15 cellular contexts compared by ENCODE assay signal in genomic region chr6:168343239-168344167, GRCh38. TPM values are rescaled to one million over a fixed set of nuclear protein-coding genes. Genes with fewer than 3 reads are reported as not detected.
DNase-seq lines count a peak whose midpoint lies in the region; ATAC-seq, FAIRE-seq and TF ChIP-seq lines count a peak whose summit lies in the region.
"Had no signal": no experiment of that assay in that cellular context is flagged by ENCODE, and none has a peak within 500 bp of the region (broad histone marks: within the 10 kb centered on the region; RNA-seq: fewer than 3 reads in every experiment).

No MANE protein-coding gene starts in this region.

- H3K4me2 ChIP-seq in astrocyte (ENCODE audit: low read length): no peak overlapping the region

- H3K27ac ChIP-seq in HEK293 (ENCODE audit: extremely low read depth, low read depth, low read length) (no peak overlapping the region), astrocyte (ENCODE audit: low read depth, low read length) (no peak overlapping the region)
- H3K27ac ChIP-seq: SJSA1 had no signal

- H3K4me3 ChIP-seq in HEK293 (ENCODE audit: low read depth, low read length) (no peak overlapping the region), astrocyte (ENCODE audit: insufficient read depth, low read depth, low read length) (no peak overlapping the region)
- H3K4me3 ChIP-seq: SJSA1 had no signal

- H3K36me3 ChIP-seq in HEK293 (ENCODE audit: control insufficient read depth in 2 of 2, insufficient read depth in 1 of 2, low read length in 2 of 2) (no peaks in the 10 kb centered on the region), astrocyte (ENCODE audit: insufficient read depth, low read length) (no peaks in the 10 kb centered on the region)
- H3K36me3 ChIP-seq: SJSA1 had no signal

- peak overlapping the region; percentile 1 for H3K27ac Mint-ChIP-seq in astrocyte (ENCODE audit: unreplicated experiment)
- no peak overlapping the region for H3K27ac Mint-ChIP-seq in activated naive CD8-positive, alpha-beta T cell treated with anti-CD3 and anti-CD28 coated beads, Interleukin-2, amount 50 U/mL, for 24 hours
- H3K27ac Mint-ChIP-seq: CD4-positive, CD25-positive, alpha-beta regulatory T cell; IgD-negative memory B cell had no signal

- peaks cover 43% of the 10 kb centered on the region for H3K27me3 Mint-ChIP-seq in astrocyte (ENCODE audit: low read depth, unreplicated experiment)
- H3K27me3 Mint-ChIP-seq in activated naive CD8-positive, alpha-beta T cell treated with anti-CD3 and anti-CD28 coated beads, Interleukin-2, amount 50 U/mL, for 24 hours: peaks cover 15% of the 10 kb centered on the region

- POLR2A ChIA-PET in HEK293 (lab: Yijun Ruan, JAX): no interaction called here

- no peaks in the 10 kb centered on the region for H3K9me3 Mint-ChIP-seq in astrocyte (ENCODE audit: unreplicated experiment)
- no peaks in the 10 kb centered on the region for H3K9me3 Mint-ChIP-seq in activated naive CD8-positive, alpha-beta T cell treated with anti-CD3 and anti-CD28 coated beads, Interleukin-2, amount 50 U/mL, for 24 hours

- TF ChIP-seq CTCF in HEK293 (tag by site-specific recombination; IDR thresholded peaks at IDR 0.05) (no peak), astrocyte (IDR thresholded peaks at IDR 0.05; ENCODE audit: insufficient read depth, low read depth, low read length) (no peak)

- CTCF ChIA-PET in HEK293 (lab: Yijun Ruan, JAX): interaction anchor here (0.6 kb wide), 1 partner anchor 684 kb away, joined by 3 read pairs; no protein-coding TSS in a partner anchor

- no peak overlapping the region for H3K9ac ChIP-seq in astrocyte (ENCODE audit: low read length)

- H3K4me1 ChIP-seq in HEK293 (ENCODE audit: control insufficient read depth, insufficient read depth, low read length) (no peaks in the 10 kb centered on the region), astrocyte (ENCODE audit: insufficient read depth, low read length) (no peaks in the 10 kb centered on the region)
- H3K4me1 ChIP-seq: SJSA1 had no signal

- DNase-seq in COR-L47 (lab: John Stamatoyannopoulos, UW) (peak; percentile 8), astrocyte (ENCODE audit: low read depth) (no peak), left kidney (ENCODE audit: low read depth, low spot score) (peak; percentile 81), GM19238 (ENCODE audit: insufficient read length, low spot score) (no peak)
- DNase-seq in activated naive CD8-positive, alpha-beta T cell treated with anti-CD3 and anti-CD28 coated beads, Interleukin-2, amount 50 U/mL, for 24 hours: no peak
- DNase-seq: CD4-positive, CD25-positive, alpha-beta regulatory T cell; DMS53; NCI-H1694; NCI-H524 treated with DMSO at 0.1 percent for 48 hours had no signal

- H2AFZ ChIP-seq in astrocyte (ENCODE audit: low read depth, low read length): no peak overlapping the region

- no peak for ATAC-seq in activated naive CD8-positive, alpha-beta T cell treated with anti-CD3 and anti-CD28 coated beads, Interleukin-2, amount 50 U/mL, for 24 hours
- no peak for ATAC-seq in GM21447 (IDR thresholded peaks at IDR 0.05; ENCODE audit: unreplicated experiment)

- H3K4me1 Mint-ChIP-seq in astrocyte (ENCODE audit: low read depth, unreplicated experiment): no peaks in the 10 kb centered on the region
- no peaks in the 10 kb centered on the region for H3K4me1 Mint-ChIP-seq in activated naive CD8-positive, alpha-beta T cell treated with anti-CD3 and anti-CD28 coated beads, Interleukin-2, amount 50 U/mL, for 24 hours
- H3K4me1 Mint-ChIP-seq: CD4-positive, CD25-positive, alpha-beta regulatory T cell had no signal

- no peak overlapping the region for H3K4me3 Mint-ChIP-seq in astrocyte (ENCODE audit: unreplicated experiment)
- H3K4me3 Mint-ChIP-seq in activated naive CD8-positive, alpha-beta T cell treated with anti-CD3 and anti-CD28 coated beads, Interleukin-2, amount 50 U/mL, for 24 hours: no peak overlapping the region
- H3K4me3 Mint-ChIP-seq: CD4-positive, CD25-positive, alpha-beta regulatory T cell; IgD-negative memory B cell had no signal

- no peaks in the 10 kb centered on the region for H3K36me3 Mint-ChIP-seq in astrocyte (ENCODE audit: low read depth, unreplicated experiment)
- H3K36me3 Mint-ChIP-seq in activated naive CD8-positive, alpha-beta T cell treated with anti-CD3 and anti-CD28 coated beads, Interleukin-2, amount 50 U/mL, for 24 hours (ENCODE audit: low read depth): no peaks in the 10 kb centered on the region
- H3K36me3 Mint-ChIP-seq: CD4-positive, CD25-positive, alpha-beta regulatory T cell had no signal

- no peaks in the 10 kb centered on the region for H3K79me2 ChIP-seq in astrocyte (ENCODE audit: insufficient read depth, low read length)

- FAIRE-seq in astrocyte (lab: Jason Lieb, UNC): no peak

- no peaks in the 10 kb centered on the region for H3K27me3 ChIP-seq in astrocyte (ENCODE audit: insufficient read depth, low read length)
- H3K27me3 ChIP-seq: SJSA1 had no signal

- no peaks in the 10 kb centered on the region for H3K9me3 ChIP-seq in HEK293 (ENCODE audit: control insufficient read depth, insufficient read depth, low read depth, low read length)
- peaks cover 5% of the 10 kb centered on the region for H3K9me3 ChIP-seq in astrocyte (ENCODE audit: insufficient read depth, low read depth, low read length)
- H3K9me3 ChIP-seq: SJSA1 had no signal

- H4K20me1 ChIP-seq in astrocyte (ENCODE audit: insufficient read depth, low read length): no peaks in the 10 kb centered on the region

TF ChIP-seq in HEK293, 187 proteins besides CTCF, POLR2A, EP300 and RAD21:
- TF ChIP-seq SP2 (tag by site-specific recombination; IDR thresholded peaks at IDR 0.05) (no peak), ZNF398 (tag by site-specific recombination; IDR thresholded peaks at IDR 0.05) (no peak), ZBTB7A (tag by site-specific recombination; IDR thresholded peaks at IDR 0.05; ENCODE audit: low read depth) (no peak), GLIS1 (tag by site-specific recombination; IDR thresholded peaks at IDR 0.05) (no peak; the same call in 1 of the 2 replicates), ZIC2 (tag by site-specific recombination; IDR thresholded peaks at IDR 0.05) (peak; percentile 98)

RNA-seq across cellular contexts. Expression of gene DACT2, which starts 23.9 kb away (rescaled TPM):
- 0.20 TPM in 1 of 2 replicates, not detected in the other for total RNA-seq in astrocyte
- total RNA-seq: CD4-positive, CD25-positive, alpha-beta regulatory T cell; G401; HT1080; SJSA1 had no signal

Comparison
In these comparisons a context has a peak if more than half of its experiments do, and no peak if none do; other contexts are left out.
1. DNase-seq: peak in COR-L47 (single experiment) and left kidney (single experiment); none in astrocyte (single experiment), activated naive CD8-positive, alpha-beta T cell treated with anti-CD3 and anti-CD28 coated beads, Interleukin-2, amount 50 U/mL, for 24 hours (single experiment) and GM19238 (single experiment).